23 cellular contexts compared by ENCODE assay signal in the genomic region with DNA sequence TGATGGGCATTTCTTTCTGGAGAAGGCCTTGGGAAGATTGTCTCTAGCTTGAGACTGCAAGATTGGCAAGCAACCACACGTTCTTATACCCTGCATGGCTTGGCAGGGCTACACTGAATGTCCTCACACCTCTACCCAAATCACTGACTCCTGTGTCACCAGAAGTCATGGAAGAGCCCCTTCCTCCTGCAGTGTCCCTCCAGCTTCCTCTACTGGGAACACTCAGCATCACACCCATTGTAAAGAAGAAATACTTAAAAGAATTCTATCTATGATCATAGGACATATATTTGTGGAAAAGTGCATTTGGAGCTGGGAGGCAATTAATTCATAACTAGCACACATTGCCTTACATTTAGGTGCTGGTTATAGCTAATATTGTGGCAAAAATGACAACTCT.
"Had no signal": no experiment of that assay in that cellular context is flagged by ENCODE, and none has a peak within 500 bp of the region (broad histone marks: within the 10 kb centered on the region; RNA-seq: fewer than 3 reads in every experiment).

No MANE protein-coding gene starts in this region.

- DNase-seq: effector memory CD8-positive, alpha-beta T cell; esophagus squamous epithelium; foreskin fibroblast; glutamatergic neuron; kidney; left cardiac atrium; left ventricle myocardium inferior; lower lobe of right lung; midbrain; right cardiac atrium; small intestine; stimulated activated CD4-positive, alpha-beta T cell treated with anti-CD3 and anti-CD28 coated beads, Interleukin-2, amount 100 ng/mL, for 48 hours; stimulated activated naive CD8-positive, alpha-beta T cell treated with anti-CD3 and anti-CD28 coated beads, Interleukin-15, Interleukin-2, amounts not matched to agents 100 U/mL and 50 U/mL, for 24 hours; thyroid gland had no signal

- H3K4me1 Mint-ChIP-seq: nephron had no signal

- H3K27ac Mint-ChIP-seq: dendritic cell treated with granulocyte-macrophage colony-stimulating factor and Interleukin-4, amounts not matched to agents 40 ng/mL and 50 ng/mL, for 4 days; effector memory CD8-positive, alpha-beta T cell; memory B cell; type B pancreatic cell had no signal

- H3K4me3 Mint-ChIP-seq: dendritic cell treated with granulocyte-macrophage colony-stimulating factor and Interleukin-4, amounts not matched to agents 40 ng/mL and 50 ng/mL, for 4 days; effector memory CD8-positive, alpha-beta T cell; memory B cell; nephron; type B pancreatic cell had no signal

- H3K27me3 Mint-ChIP-seq: dendritic cell treated with granulocyte-macrophage colony-stimulating factor and Interleukin-4, amounts not matched to agents 40 ng/mL and 50 ng/mL, for 4 days; effector memory CD8-positive, alpha-beta T cell; memory B cell; type B pancreatic cell had no signal

- ATAC-seq: effector memory CD8-positive, alpha-beta T cell; gastroesophageal sphincter; left cardiac atrium; lower lobe of right lung; right cardiac atrium; stimulated activated naive CD8-positive, alpha-beta T cell treated with anti-CD3 and anti-CD28 coated beads, Interleukin-15, Interleukin-2, amounts not matched to agents 100 U/mL and 50 U/mL, for 24 hours had no signal

- H3K9me3 ChIP-seq: esophagus squamous epithelium, gastroesophageal sphincter, left ventricle myocardium inferior, lower lobe of right lung, neutrophil, suprapubic skin, thyroid gland had no signal

- H3K9me3 Mint-ChIP-seq: dendritic cell treated with granulocyte-macrophage colony-stimulating factor and Interleukin-4, amounts not matched to agents 40 ng/mL and 50 ng/mL, for 4 days; effector memory CD8-positive, alpha-beta T cell; memory B cell; nephron; type B pancreatic cell had no signal

- H3K4me1 ChIP-seq: esophagus squamous epithelium, gastroesophageal sphincter, lower lobe of right lung, suprapubic skin, thyroid gland had no signal

- H3K27me3 ChIP-seq: esophagus squamous epithelium, gastroesophageal sphincter, neutrophil, suprapubic skin, thyroid gland had no signal

- H3K36me3 ChIP-seq: esophagus squamous epithelium, gastroesophageal sphincter, left ventricle myocardium inferior, lower lobe of right lung, neutrophil, suprapubic skin, thyroid gland had no signal

- FAIRE-seq: colon, kidney, small intestine, urothelium cell line had no signal

- H3K36me3 Mint-ChIP-seq: memory B cell, type B pancreatic cell had no signal

- H3K4me3 ChIP-seq: esophagus squamous epithelium, gastroesophageal sphincter, left ventricle myocardium inferior, lower lobe of right lung, suprapubic skin, thyroid gland had no signal

- H3K27ac ChIP-seq: esophagus squamous epithelium, gastroesophageal sphincter, left ventricle myocardium inferior, lower lobe of right lung, neutrophil, suprapubic skin, thyroid gland had no signal
